Comparison of ENCODE assay signal across 13 cellular contexts in genomic region chr2:108776475-108776874, GRCh38. TPM values are rescaled to one million over a fixed set of nuclear protein-coding genes. Genes with fewer than 3 reads are reported as not detected.
A peak's percentile ranks its signal among the peaks of the same experiment; 100 is the strongest.
DNase-seq lines count a peak whose midpoint lies in the region; ATAC-seq lines count a peak whose summit lies in the region.
"Had no signal": no experiment of that assay in that cellular context is flagged by ENCODE, and none has a peak within 500 bp of the region (broad histone marks: within the 10 kb centered on the region; RNA-seq: fewer than 3 reads in every experiment).

No MANE protein-coding gene starts in this region.

- H3K27ac Mint-ChIP-seq in T-helper 17 cell: peak overlapping the region; percentile 60
- H3K27ac Mint-ChIP-seq: activated CD4-positive, alpha-beta T cell treated with anti-CD3 and anti-CD28 coated beads, Interleukin-2, amount 10 ng/mL, durations not matched to agents 7 days and 5 days had no signal

- peaks cover 5% of the 10 kb centered on the region for H3K36me3 Mint-ChIP-seq in T-helper 17 cell (ENCODE audit: low read depth)

- no peaks in the 10 kb centered on the region for H3K9me3 ChIP-seq in T-helper 17 cell (ENCODE audit: control insufficient read depth, low read length, poor library complexity, severe bottlenecking)
- H3K9me3 ChIP-seq: colonic mucosa, vagina had no signal

- peaks cover 4% of the 10 kb centered on the region for H3K4me1 Mint-ChIP-seq in T-helper 17 cell

- ATAC-seq in GM18519 (IDR thresholded peaks at IDR 0.05; ENCODE audit: low FRiP score, unreplicated experiment): peak; percentile 86
- peak; percentile 75 for ATAC-seq in GM21447 (IDR thresholded peaks at IDR 0.05; ENCODE audit: unreplicated experiment)
- peak; percentile 70 for ATAC-seq in HG03060 (IDR thresholded peaks at IDR 0.05; ENCODE audit: low read depth, unreplicated experiment)
- peak; percentile 30 for ATAC-seq in T-helper 17 cell
- no peak for ATAC-seq in HG03097 (IDR thresholded peaks at IDR 0.05; ENCODE audit: low FRiP score, unreplicated experiment)

- DNase-seq in T-helper 17 cell (no peak), NCI-H187 treated with DMSO at 0.1 percent for 48 hours (lab: John Stamatoyannopoulos, UW) (no peak), NCI-H1930 (lab: John Stamatoyannopoulos, UW) (no peak)
- DNase-seq in stimulated activated CD4-positive, alpha-beta T cell treated with anti-CD3 and anti-CD28 coated beads, Interleukin-4, amount 100 ng/mL, for 1 hour: no peak
- DNase-seq: activated CD4-positive, alpha-beta T cell treated with anti-CD3 and anti-CD28 coated beads, Interleukin-2, amount 10 ng/mL, durations not matched to agents 7 days and 5 days; activated naive CD4-positive, alpha-beta T cell treated with anti-CD3 and anti-CD28 coated beads, Interleukin-2, amount 50 U/mL, for 16 hours; colonic mucosa; NCI-H774 had no signal

- peak overlapping the region; percentile 19 for H3K4me3 Mint-ChIP-seq in T-helper 17 cell
- H3K4me3 Mint-ChIP-seq: activated CD4-positive, alpha-beta T cell treated with anti-CD3 and anti-CD28 coated beads, Interleukin-2, amount 10 ng/mL, durations not matched to agents 7 days and 5 days had no signal

- H3K27me3 Mint-ChIP-seq in T-helper 17 cell: no peaks in the 10 kb centered on the region
- H3K27me3 Mint-ChIP-seq: activated CD4-positive, alpha-beta T cell treated with anti-CD3 and anti-CD28 coated beads, Interleukin-2, amount 10 ng/mL, durations not matched to agents 7 days and 5 days had no signal

RNA-seq across cellular contexts. Expression of gene CCDC138, which starts 10.1 kb away (rescaled TPM):
- 1 to 10 TPM; 2.2 to 4.1 TPM for total RNA-seq in T-helper 17 cell

RNA-seq across cellular contexts. Expression of gene RANBP2, which starts 57.2 kb away (rescaled TPM):
- total RNA-seq in T-helper 17 cell: 100 to 1,000 TPM; 137 to 140 TPM
